In genomic region chr3:102190340-102190723, GRCh38 we compare ENCODE assay signal across 1 cellular context.
TF ChIP-seq lines count a peak whose summit lies in the region.

No MANE protein-coding gene starts in this region.

TF ChIP-seq in H1, 55 proteins besides CTCF, POLR2A, EP300 and RAD21 (continued from another document):
- TF ChIP-seq BACH1 (IDR thresholded peaks at IDR 0.05; ENCODE audit: low read length), result no peak
- no peak for TF ChIP-seq USF2 (IDR thresholded peaks at IDR 0.05; ENCODE audit: low read length)
- no peak for TF ChIP-seq SP1 (IDR thresholded peaks at IDR 0.05; ENCODE audit: low read depth, low read length)
- TF ChIP-seq CREB1 (IDR thresholded peaks at IDR 0.05), result no peak
- TF ChIP-seq BCL11A (IDR thresholded peaks at IDR 0.05; ENCODE audit: low read depth in 2 of 2, low read length in 2 of 2), result no peak
- no peak for TF ChIP-seq KDM5A (IDR thresholded peaks at IDR 0.05; ENCODE audit: low read length)
- no peak for TF ChIP-seq PHF8 (conservative IDR thresholded peaks at IDR 0.05; ENCODE audit: low read depth, low read length)
- TF ChIP-seq GTF2F1 (IDR thresholded peaks at IDR 0.05; ENCODE audit: borderline replicate concordance, low read depth, low read length), result no peak
- no peak for TF ChIP-seq CEBPB (IDR thresholded peaks at IDR 0.05; ENCODE audit: low read depth, low read length)
- no peak for TF ChIP-seq CHD7 (IDR thresholded peaks at IDR 0.05; ENCODE audit: insufficient replicate concordance, low read length)
- TF ChIP-seq KDM4A (IDR thresholded peaks at IDR 0.05; ENCODE audit: low read depth, low read length, severe bottlenecking), result no peak
- no peak for TF ChIP-seq POLR2AphosphoS5 (IDR thresholded peaks at IDR 0.05; ENCODE audit: low read depth, low read length)
- no peak for TF ChIP-seq CBX8 (IDR thresholded peaks at IDR 0.05; ENCODE audit: borderline replicate concordance, low read depth, low read length)
- no peak for TF ChIP-seq ATF2 (IDR thresholded peaks at IDR 0.05; ENCODE audit: low read length)
